ENCODE assay signal across 33 cellular contexts in the genomic region with DNA sequence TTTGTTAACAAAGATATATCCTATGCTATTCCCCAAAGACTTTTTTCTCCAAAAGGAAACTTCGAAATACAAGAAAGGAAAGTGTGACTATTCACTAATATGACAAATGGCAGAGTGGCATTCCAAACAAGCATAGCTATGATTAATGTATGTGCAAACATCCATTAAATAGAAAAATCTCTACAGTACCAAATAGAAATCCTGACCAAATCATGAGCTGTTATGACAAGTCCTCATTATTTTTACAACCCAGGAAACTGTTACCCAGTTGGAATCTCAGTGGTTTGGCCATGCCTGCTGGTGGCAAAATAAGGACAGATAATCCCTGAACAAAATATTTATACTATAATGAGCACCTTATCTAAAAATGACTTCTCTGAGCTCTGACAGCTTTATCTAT.
"Had no signal": no experiment of that assay in that cellular context is flagged by ENCODE, and none has a peak within 500 bp of the region (broad histone marks: within the 10 kb centered on the region; RNA-seq: fewer than 3 reads in every experiment).

No MANE protein-coding gene starts in this region.

- H3K27me3 ChIP-seq: adrenal gland, body of pancreas, colonic mucosa, esophagus squamous epithelium had no signal

- DNase-seq: activated B cell treated with CpG ODN at 0.5 μM for 24 hours; activated CD4-positive, alpha-beta T cell treated with anti-CD3 and anti-CD28 coated beads for 48 hours; activated CD4-positive, alpha-beta T cell treated with anti-CD3 and anti-CD28 coated beads, Interleukin-2, amount 50 U/mL, for 1 hour; activated CD4-positive, alpha-beta T cell treated with anti-CD3 and anti-CD28 coated beads, Interleukin-2, amount 50 U/mL, for 48 hours; activated CD8-positive, alpha-beta memory T cell treated with anti-CD3 and anti-CD28 coated beads, Interleukin-2, amount 10 ng/mL, durations not matched to agents 7 days and 5 days; activated CD8-positive, alpha-beta memory T cell treated with anti-CD3 and anti-CD28 coated beads, Interleukin-2, amount 50 U/mL, for 4 hours; activated CD8-positive, alpha-beta T cell treated with anti-CD3 and anti-CD28 coated beads for 36 hours; activated effector memory CD4-positive, alpha-beta T cell treated with anti-CD3 and anti-CD28 coated beads, Interleukin-2, amount 50 U/mL, for 16 hours; activated naive CD4-positive, alpha-beta T cell treated with anti-CD3 and anti-CD28 coated beads for 36 hours; activated naive CD8-positive, alpha-beta T cell treated with anti-CD3 and anti-CD28 coated beads for 36 hours; activated naive CD8-positive, alpha-beta T cell treated with anti-CD3 and anti-CD28 coated beads, Interleukin-2, amount 50 U/mL, for 24 hours; activated T-cell treated with anti-CD3 and anti-CD28 coated beads, Interleukin-2, amount 50 U/mL, for 1 hour; activated T-cell treated with anti-CD3 and anti-CD28 coated beads, Interleukin-2, amount 50 U/mL, for 48 hours; adrenal gland; amygdala; aorta; body of pancreas; caudate nucleus; colonic mucosa; effector CD8-positive, alpha-beta T cell; esophagus squamous epithelium; foreskin fibroblast; head of caudate nucleus; T-helper 1 cell; T-helper 17 cell; T1000; WERI-Rb-1 had no signal

- ATAC-seq: activated CD4-positive, CD25-positive, alpha-beta regulatory T cell treated with anti-CD3 and anti-CD28 coated beads, Interleukin-2, amount 50 U/mL, for 24 hours; activated CD8-positive, alpha-beta memory T cell treated with anti-CD3 and anti-CD28 coated beads, Interleukin-2, amount 10 ng/mL, durations not matched to agents 7 days and 5 days; activated CD8-positive, alpha-beta T cell treated with anti-CD3 and anti-CD28 coated beads for 36 hours; activated naive CD8-positive, alpha-beta T cell treated with anti-CD3 and anti-CD28 coated beads, Interleukin-2, amount 50 U/mL, for 24 hours; body of pancreas; T-helper 17 cell had no signal

- H3K9me3 Mint-ChIP-seq: activated B cell treated with CpG ODN at 0.5 μM for 24 hours; activated CD8-positive, alpha-beta T cell treated with anti-CD3 and anti-CD28 coated beads for 36 hours; activated naive CD4-positive, alpha-beta T cell treated with anti-CD3 and anti-CD28 coated beads for 36 hours; activated naive CD4-positive, alpha-beta T cell treated with anti-CD3 and anti-CD28 coated beads, Interleukin-2, amount 50 U/mL, for 24 hours; activated naive CD8-positive, alpha-beta T cell treated with anti-CD3 and anti-CD28 coated beads for 36 hours; activated naive CD8-positive, alpha-beta T cell treated with anti-CD3 and anti-CD28 coated beads, Interleukin-2, amount 50 U/mL, for 24 hours; activated T-helper 1 cell treated with anti-CD3 and anti-CD28 coated beads, Interleukin-12 subunit alpha, Interleukin-12 subunit beta, Interleukin-2, Interleukin-4 antibody, amounts not matched to agents 30 ng/mL and 10 ng/mL and 1 ng/mL, durations not matched to agents 14 hours and 24 hours and 36 hours; activated T-helper 2 cell treated with anti-CD3 and anti-CD28 coated beads, Interferon-gamma antibody, Interleukin-2, Interleukin-4, amounts not matched to agents 10 μg/mL and 5 μg/mL and 100 μg/mL, durations not matched to agents 14 hours and 24 hours and 36 hours; T-helper 2 cell treated with Interferon-gamma antibody and Interleukin-4, amounts not matched to agents 5 μg/mL and 100 μg/mL, for 36 hours had no signal

- H3K36me3 ChIP-seq: adrenal gland, colonic mucosa, esophagus squamous epithelium, WERI-Rb-1 had no signal

- H3K9me3 ChIP-seq: adrenal gland, body of pancreas, colonic mucosa, esophagus squamous epithelium had no signal

- H3K4me1 Mint-ChIP-seq: activated B cell treated with CpG ODN at 0.5 μM for 24 hours; activated CD8-positive, alpha-beta memory T cell treated with anti-CD3 and anti-CD28 coated beads, Interleukin-2, amount 10 ng/mL, durations not matched to agents 7 days and 5 days; activated naive CD4-positive, alpha-beta T cell treated with anti-CD3 and anti-CD28 coated beads, Interleukin-2, amount 50 U/mL, for 24 hours; activated naive CD8-positive, alpha-beta T cell treated with anti-CD3 and anti-CD28 coated beads for 36 hours; activated naive CD8-positive, alpha-beta T cell treated with anti-CD3 and anti-CD28 coated beads, Interleukin-2, amount 50 U/mL, for 24 hours; T-helper 17 cell had no signal

- H3K4me3 ChIP-seq: adrenal gland, body of pancreas, colonic mucosa, esophagus squamous epithelium had no signal

- H3K36me3 Mint-ChIP-seq: activated CD8-positive, alpha-beta memory T cell treated with anti-CD3 and anti-CD28 coated beads, Interleukin-2, amount 10 ng/mL, durations not matched to agents 7 days and 5 days; activated naive CD4-positive, alpha-beta T cell treated with anti-CD3 and anti-CD28 coated beads, Interleukin-2, amount 50 U/mL, for 24 hours; activated naive CD8-positive, alpha-beta T cell treated with anti-CD3 and anti-CD28 coated beads for 36 hours had no signal

- H3K27ac Mint-ChIP-seq: activated B cell treated with CpG ODN at 0.5 μM for 24 hours; activated CD8-positive, alpha-beta memory T cell treated with anti-CD3 and anti-CD28 coated beads, Interleukin-2, amount 10 ng/mL, durations not matched to agents 7 days and 5 days; activated CD8-positive, alpha-beta T cell treated with anti-CD3 and anti-CD28 coated beads for 36 hours; activated naive CD4-positive, alpha-beta T cell treated with anti-CD3 and anti-CD28 coated beads for 36 hours; activated naive CD4-positive, alpha-beta T cell treated with anti-CD3 and anti-CD28 coated beads, Interleukin-2, amount 50 U/mL, for 24 hours; activated naive CD8-positive, alpha-beta T cell treated with anti-CD3 and anti-CD28 coated beads for 36 hours; activated naive CD8-positive, alpha-beta T cell treated with anti-CD3 and anti-CD28 coated beads, Interleukin-2, amount 50 U/mL, for 24 hours; activated T-helper 1 cell treated with anti-CD3 and anti-CD28 coated beads, Interleukin-12 subunit alpha, Interleukin-12 subunit beta, Interleukin-2, Interleukin-4 antibody, amounts not matched to agents 30 ng/mL and 10 ng/mL and 1 ng/mL, durations not matched to agents 14 hours and 24 hours and 36 hours; activated T-helper 2 cell treated with anti-CD3 and anti-CD28 coated beads, Interferon-gamma antibody, Interleukin-2, Interleukin-4, amounts not matched to agents 10 μg/mL and 5 μg/mL and 100 μg/mL, durations not matched to agents 14 hours and 24 hours and 36 hours; T-helper 17 cell; T-helper 2 cell treated with Interferon-gamma antibody and Interleukin-4, amounts not matched to agents 5 μg/mL and 100 μg/mL, for 36 hours had no signal

- H3K27me3 Mint-ChIP-seq: activated B cell treated with CpG ODN at 0.5 μM for 24 hours had no signal

- H3K27ac ChIP-seq: adrenal gland, body of pancreas, colonic mucosa, epithelial cell of prostate, esophagus squamous epithelium, WERI-Rb-1 had no signal

- H3K4me3 Mint-ChIP-seq: activated B cell treated with CpG ODN at 0.5 μM for 24 hours; activated CD8-positive, alpha-beta memory T cell treated with anti-CD3 and anti-CD28 coated beads, Interleukin-2, amount 10 ng/mL, durations not matched to agents 7 days and 5 days; activated CD8-positive, alpha-beta T cell treated with anti-CD3 and anti-CD28 coated beads for 36 hours; activated naive CD4-positive, alpha-beta T cell treated with anti-CD3 and anti-CD28 coated beads for 36 hours; activated naive CD4-positive, alpha-beta T cell treated with anti-CD3 and anti-CD28 coated beads, Interleukin-2, amount 50 U/mL, for 24 hours; activated naive CD8-positive, alpha-beta T cell treated with anti-CD3 and anti-CD28 coated beads for 36 hours; activated naive CD8-positive, alpha-beta T cell treated with anti-CD3 and anti-CD28 coated beads, Interleukin-2, amount 50 U/mL, for 24 hours; activated T-helper 1 cell treated with anti-CD3 and anti-CD28 coated beads, Interleukin-12 subunit alpha, Interleukin-12 subunit beta, Interleukin-2, Interleukin-4 antibody, amounts not matched to agents 30 ng/mL and 10 ng/mL and 1 ng/mL, durations not matched to agents 14 hours and 24 hours and 36 hours; T-helper 17 cell; T-helper 2 cell treated with Interferon-gamma antibody and Interleukin-4, amounts not matched to agents 5 μg/mL and 100 μg/mL, for 36 hours had no signal

- H3K4me1 ChIP-seq: adrenal gland, body of pancreas, colonic mucosa, esophagus squamous epithelium had no signal
